In genomic region chr16:50685456-50686058, GRCh38 we compare ENCODE assay signal across 9 cellular contexts. TPM values are rescaled to one million over a fixed set of nuclear protein-coding genes. Genes with fewer than 3 reads are reported as not detected.
DNase-seq lines count a peak whose midpoint lies in the region; ATAC-seq, FAIRE-seq and TF ChIP-seq lines count a peak whose summit lies in the region.
"Had no signal": no experiment of that assay in that cellular context is flagged by ENCODE, and none has a peak within 500 bp of the region (broad histone marks: within the 10 kb centered on the region; RNA-seq: fewer than 3 reads in every experiment).

No MANE protein-coding gene starts in this region.

- WGBS in right lobe of liver (ENCODE audit: insufficient coverage, low coverage, low lambda C conversion rate, missing lambda C conversion rate) = 56% methylated on average over 8 of the region's 8 CpGs
- 44% methylated on average over 8 of the region's 8 CpGs for WGBS in HepG2 (ENCODE audit: low lambda C conversion rate)

- H3K27ac ChIP-seq in right lobe of liver (no peak overlapping the region), HepG2 (ENCODE audit: extremely low read length, insufficient read depth, low read length) (no peak overlapping the region), left lung (peak overlapping the region; percentile 13 to 89)

- no peak overlapping the region for H3K9ac ChIP-seq in HepG2 (ENCODE audit: insufficient read depth, low read depth, low read length)

- H3K27me3 Mint-ChIP-seq in T-helper 17 cell = no peaks in the 10 kb centered on the region

- no peaks in the 10 kb centered on the region for H4K20me1 ChIP-seq in HepG2 (ENCODE audit: insufficient read depth, low read length)

- H3K79me2 ChIP-seq in HepG2 (ENCODE audit: insufficient read depth, low read length) = no peaks in the 10 kb centered on the region

- TF ChIP-seq POLR2A in right lobe of liver (IDR thresholded peaks at IDR 0.05) (no peak), HepG2 (IDR thresholded peaks at IDR 0.05; ENCODE audit: insufficient read depth in 1 of 2, low read depth in 2 of 2, low read length in 2 of 2) (no peak)

- TF ChIP-seq EP300 in HepG2 (IDR thresholded peaks at IDR 0.05; ENCODE audit: low read depth in 2 of 2, low read length in 2 of 2) = no peak
- TF ChIP-seq EP300 in HepG2 (CRISPR knock-in tag; IDR thresholded peaks at IDR 0.05; ENCODE audit: borderline replicate concordance) = no peak

- H3K27ac Mint-ChIP-seq in T-helper 17 cell = peak overlapping the region; percentile 99

- POLR2A ChIA-PET in HepG2 (lab: Yijun Ruan, JAX) = interaction anchor here (1.1 kb wide), 1 partner anchor 11 kb away, joined by 3 read pairs; no protein-coding TSS in a partner anchor

- peak overlapping the region; percentile 84 for H3K4me3 Mint-ChIP-seq in T-helper 17 cell

- no peaks in the 10 kb centered on the region for H3K4me1 ChIP-seq in right lobe of liver
- peaks cover 10% of the 10 kb centered on the region for H3K4me1 ChIP-seq in HepG2 (ENCODE audit: insufficient read depth, low read length)
- H3K4me1 ChIP-seq in left lung = peaks cover 0 to 67% of the 10 kb centered on the region in 2 donors

- H3K9me3 ChIP-seq in right lobe of liver = no peaks in the 10 kb centered on the region
- H3K9me3 ChIP-seq in HepG2 (ENCODE audit: low read length) = no peaks in the 10 kb centered on the region
- H3K9me3 ChIP-seq in T-helper 17 cell (ENCODE audit: control insufficient read depth, low read length, poor library complexity, severe bottlenecking) = no peaks in the 10 kb centered on the region
- H3K9me3 ChIP-seq in left lung = no peaks in the 10 kb centered on the region

- BruUV-seq in HepG2 (replicated peaks; lab: Mats Ljungman, UMichigan) = no TSS peak

- no peak for TF ChIP-seq RAD21 in HepG2 (CRISPR knock-in tag; IDR thresholded peaks at IDR 0.05)

- intact Hi-C loops in right lobe of liver (cut with DNase I) (no loop called here), HepG2 (cut with micrococcal nuclease; ENCODE audit: unreplicated experiment) (no loop called here), left lung (cut with DNase I) (no loop called here)

- FAIRE-seq in HepG2 (lab: Jason Lieb, UNC) (no peak), GM19239 (lab: Jason Lieb, UNC) (no peak)

- peaks cover 50% of the 10 kb centered on the region for H3K4me1 Mint-ChIP-seq in T-helper 17 cell

- H3K27me3 ChIP-seq in right lobe of liver (no peaks in the 10 kb centered on the region), HepG2 (ENCODE audit: control insufficient read depth in 1 of 2, insufficient read depth in 2 of 2, low read length in 2 of 2) (peaks cover 2 to 34% of the 10 kb centered on the region in 2 experiments), left lung (no peaks in the 10 kb centered on the region)

- H3K36me3 ChIP-seq in right lobe of liver (no peaks in the 10 kb centered on the region), HepG2 (replicated peaks in 1 of 2; ENCODE audit: control insufficient read depth in 1 of 2, insufficient read depth in 2 of 2, low read length in 2 of 2) (no peaks in the 10 kb centered on the region), left lung (no peaks in the 10 kb centered on the region)

- no peak overlapping the region for H3K4me2 ChIP-seq in HepG2 (ENCODE audit: low read depth, low read length)

- ATAC-seq in right lobe of liver (peak; percentile 30 to 43 (median 38)), HepG2 (no peak), T-helper 17 cell (peak; percentile 2), left lung (peak; percentile 58), GM19463 (IDR thresholded peaks at IDR 0.05; ENCODE audit: unreplicated experiment) (no peak)

- in situ Hi-C loops in HepG2 (cut with HindIII; ENCODE audit: extremely low pct_ligation_motif_present, low pct_unique_long_range_greater_than_20kb) = no loop called here

- CTCF ChIA-PET in HepG2 (lab: Yijun Ruan, JAX; ENCODE audit: low intra/inter-chr PET ratio, low total read pairs) = no interaction called here

- no peak overlapping the region for H2AFZ ChIP-seq in HepG2 (ENCODE audit: low read length)

- no peak for DNase-seq in right lobe of liver
- DNase-seq in HepG2 (ENCODE audit: low spot score) = no peak
- DNase-seq in T-helper 17 cell = no peak
- DNase-seq in left lung = no peak
- no peak for DNase-seq in cerebellar nuclear complex (lab: John Stamatoyannopoulos, UW)
- DNase-seq in NCI-H1092 (lab: John Stamatoyannopoulos, UW) = no peak
- no peak for DNase-seq in GM19239 (ENCODE audit: insufficient read length, low spot score)

- H3K4me3 ChIP-seq in right lobe of liver (no peak overlapping the region), HepG2 (replicated peaks in 1 of 3; ENCODE audit: insufficient read depth in 1 of 3, low read depth in 2 of 3, low read length in 3 of 3) (no peak overlapping the region), left lung (no peak overlapping the region)

- no peaks in the 10 kb centered on the region for H3K36me3 Mint-ChIP-seq in T-helper 17 cell (ENCODE audit: low read depth)

- no peak for TF ChIP-seq CTCF in right lobe of liver (IDR thresholded peaks at IDR 0.05)
- TF ChIP-seq CTCF in HepG2 (CRISPR knock-in tag; IDR thresholded peaks at IDR 0.05) = no peak
- no peak for TF ChIP-seq CTCF in left lung (IDR thresholded peaks at IDR 0.05)

RNA-seq across cellular contexts. Expression of gene SNX20, which starts 4.4 kb away (rescaled TPM):
- total RNA-seq in right lobe of liver (1 to 10 TPM in 1 of 6 experiments, under 1 TPM in 5; 0.31 to 1.9 (median 0.71) TPM), HepG2 (2016; rRNA removed; fragmentation: Illumina TruSeq; extraction: Trizol) (not detected in 2 replicates), T-helper 17 cell (10 to 100 TPM; 44.0 to 58.9 TPM), left lung (10 to 100 TPM in 1 of 2 donors, 1 to 10 TPM in 1; 6.4 to 17.6 TPM)
- not detected in 2 replicates for total RNA-seq in HepG2 (2016; cell fraction: cytosol; rRNA removed; fragmentation: Illumina TruSeq; extraction: Trizol; ENCODE audit: low read depth)
- not detected in 2 replicates for total RNA-seq in HepG2 (2016; cell fraction: insoluble cytoplasmic fraction; rRNA removed; fragmentation: Illumina TruSeq; extraction: Trizol)
- total RNA-seq in HepG2 (2016; cell fraction: membrane; rRNA removed; fragmentation: Illumina TruSeq; extraction: Trizol) = not detected in 2 replicates
- not detected in 2 replicates for total RNA-seq in HepG2 (2016; cell fraction: nucleus; rRNA removed; fragmentation: Illumina TruSeq; extraction: Trizol)
- polyA plus RNA-seq in HepG2 (2011; rRNA removed) = not detected in 2 replicates
- not detected in 2 replicates for polyA plus RNA-seq in HepG2 (2011; cell fraction: cytosol; rRNA removed)
- not detected in 2 replicates for polyA plus RNA-seq in HepG2 (2011; cell fraction: nucleus; rRNA removed)
- polyA plus RNA-seq in HepG2 (2012) = 0.04 TPM in 1 of 2 replicates, not detected in the other
- polyA plus RNA-seq in HepG2 (2016; cell fraction: cytosol; fragmentation: Illumina TruSeq; extraction: Trizol; ENCODE audit: low read depth) = not detected in 2 replicates
- polyA plus RNA-seq in HepG2 (2016; cell fraction: insoluble cytoplasmic fraction; fragmentation: Illumina TruSeq; extraction: Trizol; ENCODE audit: low read depth) = not detected in 2 replicates
- polyA plus RNA-seq in HepG2 (2016; cell fraction: membrane; fragmentation: Illumina TruSeq; extraction: Trizol; ENCODE audit: low read depth) = not detected in 2 replicates
- not detected in 2 replicates for polyA plus RNA-seq in HepG2 (2016; cell fraction: nucleus; fragmentation: Illumina TruSeq; extraction: Trizol; ENCODE audit: insufficient read depth, low read depth)
- polyA minus RNA-seq in HepG2 (2011; rRNA and poly(A)+ RNA removed; ENCODE audit: low replicate concordance) = not detected in 2 replicates
- not detected in 2 replicates for polyA minus RNA-seq in HepG2 (2011; cell fraction: cytosol; rRNA and poly(A)+ RNA removed)
- polyA minus RNA-seq in HepG2 (2011; cell fraction: nucleus; rRNA and poly(A)+ RNA removed) = not detected in 2 replicates
- total RNA-seq: NCI-H460 had no signal

RNA-seq across cellular contexts. Expression of gene NOD2, which starts 7.8 kb away (rescaled TPM):
- total RNA-seq in right lobe of liver (1 to 10 TPM in 4 of 6 experiments, under 1 TPM in 2; 0.74 to 6.0 (median 1.4) TPM), HepG2 (2016; rRNA removed; fragmentation: Illumina TruSeq; extraction: Trizol) (0.27 and 0.29 TPM in 2 replicates), T-helper 17 cell (10 to 100 TPM in 1 of 2 donors, 1 to 10 TPM in 1; 9.4 to 16.6 TPM), left lung (10 to 100 TPM in 1 of 2 donors, 1 to 10 TPM in 1; 3.4 to 15.2 TPM)
- 0.18 and 0.20 TPM in 2 replicates for total RNA-seq in HepG2 (2016; cell fraction: cytosol; rRNA removed; fragmentation: Illumina TruSeq; extraction: Trizol; ENCODE audit: low read depth)
- total RNA-seq in HepG2 (2016; cell fraction: insoluble cytoplasmic fraction; rRNA removed; fragmentation: Illumina TruSeq; extraction: Trizol) = 0.09 and 0.12 TPM in 2 replicates
- 0.21 TPM in 1 of 2 replicates, not detected in the other for total RNA-seq in HepG2 (2016; cell fraction: membrane; rRNA removed; fragmentation: Illumina TruSeq; extraction: Trizol)
- 0.22 and 0.38 TPM in 2 replicates for total RNA-seq in HepG2 (2016; cell fraction: nucleus; rRNA removed; fragmentation: Illumina TruSeq; extraction: Trizol)
- 0.76 and 0.81 TPM in 2 replicates for polyA plus RNA-seq in HepG2 (2011; rRNA removed)
- 0.36 and 0.68 TPM in 2 replicates for polyA plus RNA-seq in HepG2 (2011; cell fraction: cytosol; rRNA removed)
- polyA plus RNA-seq in HepG2 (2011; cell fraction: nucleus; rRNA removed) = 1.9 and 2.3 TPM in 2 replicates
- 0.19 and 0.29 TPM in 2 replicates for polyA plus RNA-seq in HepG2 (2012)
- polyA plus RNA-seq in HepG2 (2016; cell fraction: cytosol; fragmentation: Illumina TruSeq; extraction: Trizol; ENCODE audit: low read depth) = 0.02 and 0.03 TPM in 2 replicates
- not detected in 2 replicates for polyA plus RNA-seq in HepG2 (2016; cell fraction: insoluble cytoplasmic fraction; fragmentation: Illumina TruSeq; extraction: Trizol; ENCODE audit: low read depth)
- not detected in 2 replicates for polyA plus RNA-seq in HepG2 (2016; cell fraction: membrane; fragmentation: Illumina TruSeq; extraction: Trizol; ENCODE audit: low read depth)
- 0.17 and 0.37 TPM in 2 replicates for polyA plus RNA-seq in HepG2 (2016; cell fraction: nucleus; fragmentation: Illumina TruSeq; extraction: Trizol; ENCODE audit: insufficient read depth, low read depth)
- 4.8 TPM in 1 of 2 replicates, not detected in the other for polyA minus RNA-seq in HepG2 (2011; rRNA and poly(A)+ RNA removed; ENCODE audit: low replicate concordance)
- 0.49 and 1.1 TPM in 2 replicates for polyA minus RNA-seq in HepG2 (2011; cell fraction: cytosol; rRNA and poly(A)+ RNA removed)
- 2.1 and 2.3 TPM in 2 replicates for polyA minus RNA-seq in HepG2 (2011; cell fraction: nucleus; rRNA and poly(A)+ RNA removed)

RNA-seq across cellular contexts. Expression of gene CYLD, which starts 56.3 kb away (rescaled TPM):
- total RNA-seq in right lobe of liver = 10 to 100 TPM; 17.0 to 34.2 (median 19.5) TPM
- total RNA-seq in HepG2 (2016; rRNA removed; fragmentation: Illumina TruSeq; extraction: Trizol) = 11.4 and 16.0 TPM in 2 replicates
- total RNA-seq in HepG2 (2016; cell fraction: cytosol; rRNA removed; fragmentation: Illumina TruSeq; extraction: Trizol; ENCODE audit: low read depth) = 2.6 and 3.0 TPM in 2 replicates
- total RNA-seq in HepG2 (2016; cell fraction: insoluble cytoplasmic fraction; rRNA removed; fragmentation: Illumina TruSeq; extraction: Trizol) = 14.3 and 16.1 TPM in 2 replicates
- total RNA-seq in HepG2 (2016; cell fraction: membrane; rRNA removed; fragmentation: Illumina TruSeq; extraction: Trizol) = 10.5 and 11.2 TPM in 2 replicates
- 12.3 and 12.6 TPM in 2 replicates for total RNA-seq in HepG2 (2016; cell fraction: nucleus; rRNA removed; fragmentation: Illumina TruSeq; extraction: Trizol)
- polyA plus RNA-seq in HepG2 (2011; rRNA removed) = 6.0 and 6.1 TPM in 2 replicates
- polyA plus RNA-seq in HepG2 (2011; cell fraction: cytosol; rRNA removed) = 3.1 and 4.8 TPM in 2 replicates
- polyA plus RNA-seq in HepG2 (2011; cell fraction: nucleus; rRNA removed) = 5.0 and 7.6 TPM in 2 replicates
- 6.2 and 8.4 TPM in 2 replicates for polyA plus RNA-seq in HepG2 (2012)
- 1.7 and 1.8 TPM in 2 replicates for polyA plus RNA-seq in HepG2 (2016; cell fraction: cytosol; fragmentation: Illumina TruSeq; extraction: Trizol; ENCODE audit: low read depth)
- 9.7 and 10.4 TPM in 2 replicates for polyA plus RNA-seq in HepG2 (2016; cell fraction: insoluble cytoplasmic fraction; fragmentation: Illumina TruSeq; extraction: Trizol; ENCODE audit: low read depth)
- polyA plus RNA-seq in HepG2 (2016; cell fraction: membrane; fragmentation: Illumina TruSeq; extraction: Trizol; ENCODE audit: low read depth) = 4.9 and 6.5 TPM in 2 replicates
- 9.6 and 11.6 TPM in 2 replicates for polyA plus RNA-seq in HepG2 (2016; cell fraction: nucleus; fragmentation: Illumina TruSeq; extraction: Trizol; ENCODE audit: insufficient read depth, low read depth)
- 5.0 and 11.2 TPM in 2 replicates for polyA minus RNA-seq in HepG2 (2011; rRNA and poly(A)+ RNA removed; ENCODE audit: low replicate concordance)
- polyA minus RNA-seq in HepG2 (2011; cell fraction: cytosol; rRNA and poly(A)+ RNA removed) = 5.4 and 7.9 TPM in 2 replicates
- polyA minus RNA-seq in HepG2 (2011; cell fraction: nucleus; rRNA and poly(A)+ RNA removed) = 39.4 and 52.8 TPM in 2 replicates
- 100 to 1,000 TPM; 411 to 412 TPM for total RNA-seq in T-helper 17 cell
- total RNA-seq in left lung = 10 to 100 TPM; 40.5 to 52.1 TPM

Comparison
In these comparisons a context has a peak if more than half of its experiments do, and no peak if none do; other contexts are left out.
1. ATAC-seq: peak in right lobe of liver (4 of 4), T-helper 17 cell (single experiment) and left lung (single experiment); none in HepG2 (single experiment) and GM19463 (single experiment).
2. H3K27ac ChIP-seq: peak in left lung (2 of 2); none in right lobe of liver (0 of 3) and HepG2 (single experiment).
3. RNA of gene CYLD, which starts 56.3 kb away (total RNA-seq): 411 to 412 TPM in T-helper 17 cell; 40.5 to 52.1 TPM in left lung, 17.0 to 34.2 TPM in right lobe of liver and 2.6 to 16.1 TPM in HepG2; every median in the first group is over 4 times any median in the second.